33 cellular contexts compared by ENCODE assay signal in the genomic region with DNA sequence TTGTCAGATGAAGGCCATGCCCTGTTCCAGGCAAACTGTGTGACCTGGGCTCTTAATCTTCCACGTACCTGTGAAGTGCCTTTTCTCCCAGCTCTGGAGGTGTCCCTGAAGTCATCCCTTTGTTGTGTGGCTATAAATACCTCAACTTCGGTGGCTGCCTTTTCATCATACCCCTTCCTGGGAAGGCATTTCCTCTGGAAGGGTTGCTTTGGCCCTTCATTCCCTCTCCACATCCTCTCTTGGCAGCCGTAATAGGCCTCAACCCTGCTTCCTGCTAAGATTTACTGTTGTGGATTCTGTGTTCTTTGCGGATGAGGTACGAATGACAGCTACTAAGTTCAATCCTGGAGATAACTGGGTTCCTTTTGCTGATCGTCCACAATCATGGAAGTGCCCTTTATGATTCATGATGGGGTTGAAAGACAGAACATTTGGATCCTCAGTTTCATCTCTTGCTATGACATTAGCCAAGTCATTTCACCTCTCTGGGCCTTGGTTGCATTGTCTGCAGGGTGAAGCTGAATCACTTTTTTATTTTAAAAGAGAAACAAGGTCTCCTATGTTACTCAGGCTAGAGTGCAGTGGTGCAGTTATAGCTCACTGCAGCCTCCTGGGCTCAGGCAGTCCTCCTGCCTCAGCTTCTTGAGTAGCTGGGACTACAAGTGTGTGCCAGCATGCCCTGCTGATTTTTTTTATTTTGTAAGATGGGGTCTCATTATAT. TPM values are rescaled to one million over a fixed set of nuclear protein-coding genes. Genes with fewer than 3 reads are reported as not detected.
DNase-seq lines count a peak whose midpoint lies in the region; ATAC-seq, FAIRE-seq and TF ChIP-seq lines count a peak whose summit lies in the region.
"Had no signal": no experiment of that assay in that cellular context is flagged by ENCODE, and none has a peak within 500 bp of the region (broad histone marks: within the 10 kb centered on the region; RNA-seq: fewer than 3 reads in every experiment).

No MANE protein-coding gene starts in this region.

- FAIRE-seq in K562 (lab: Jason Lieb, UNC) (peak; percentile 15), kidney (lab: Jason Lieb, UNC) (no peak)
- FAIRE-seq: A549 had no signal

- peak; percentile 14 to 76 for ATAC-seq in right cardiac atrium
- no peak for ATAC-seq in K562
- no peak for ATAC-seq in GM21723 (IDR thresholded peaks at IDR 0.05; ENCODE audit: unreplicated experiment)
- ATAC-seq: A549, left cardiac atrium had no signal

- no peak for TF ChIP-seq RAD21 in K562 (CRISPR knock-in tag; conservative IDR thresholded peaks at IDR 0.05 in 1 of 2, IDR thresholded peaks at IDR 0.05 in 1 of 2)

- H3K4me3 Mint-ChIP-seq in CD8-positive, alpha-beta memory T cell, result no peak overlapping the region
- H3K4me3 Mint-ChIP-seq: activated CD4-positive, alpha-beta T cell treated with anti-CD3 and anti-CD28 coated beads, Interleukin-2, amount 10 ng/mL, durations not matched to agents 7 days and 5 days; activated T-cell treated with anti-CD3 and anti-CD28 coated beads, Interleukin-2, amount 50 U/mL, for 24 hours; CD4-positive, alpha-beta memory T cell had no signal

- H2AFZ ChIP-seq in K562 (ENCODE audit: low read depth, low read length), result no peak overlapping the region

- in situ Hi-C loops in K562 (cut with MboI), result no loop called here

- no peaks in the 10 kb centered on the region for H3K4me1 Mint-ChIP-seq in CD8-positive, alpha-beta memory T cell
- H3K4me1 Mint-ChIP-seq: activated CD4-positive, alpha-beta T cell treated with anti-CD3 and anti-CD28 coated beads, Interleukin-2, amount 10 ng/mL, durations not matched to agents 7 days and 5 days; CD4-positive, alpha-beta memory T cell had no signal

- H3K9me1 ChIP-seq in K562 (ENCODE audit: control insufficient read depth, insufficient read depth, low read length), result no peaks in the 10 kb centered on the region

- intact Hi-C loops in right cardiac atrium (cut with DNase I), result no loop called here
- intact Hi-C loops in K562 (cut with micrococcal nuclease), result no loop called here
- intact Hi-C loops in kidney (cut with DNase I), result no loop called here
- intact Hi-C loops in spleen (cut with DNase I; ENCODE audit: low total_unique reads), result no loop called here

- no peaks in the 10 kb centered on the region for H3K36me3 Mint-ChIP-seq in CD8-positive, alpha-beta memory T cell
- H3K36me3 Mint-ChIP-seq: CD4-positive, alpha-beta memory T cell had no signal

- H3K4me2 ChIP-seq in K562 (ENCODE audit: insufficient read depth, low read length), result no peak overlapping the region
- H3K4me2 ChIP-seq: A549, SK-N-SH had no signal

- H3K4me3 ChIP-seq in right cardiac atrium (ENCODE audit: low read length), result no peak overlapping the region
- H3K4me3 ChIP-seq in right atrium auricular region, result no peak overlapping the region
- H3K4me3 ChIP-seq in K562, result no peak overlapping the region
- no peak overlapping the region for H3K4me3 ChIP-seq in kidney (ENCODE audit: low read length in 2 of 2)
- H3K4me3 ChIP-seq in spleen, result no peak overlapping the region
- H3K4me3 ChIP-seq in CD8-positive, alpha-beta memory T cell (ENCODE audit: low read length), result no peak overlapping the region
- H3K4me3 ChIP-seq: A549, adrenal gland, HAP-1, skin epidermis, transverse colon had no signal

- H3K79me2 ChIP-seq in K562 (ENCODE audit: control insufficient read depth, insufficient read depth, low read length), result no peaks in the 10 kb centered on the region

- BruUV-seq in K562 (replicated peaks; lab: Mats Ljungman, UMichigan), result no TSS peak

- CTCF ChIA-PET in K562 (lab: Yijun Ruan, JAX; ENCODE audit: low intra/inter-chr PET ratio), result no interaction called here
- CTCF ChIA-PET in CD8-positive, alpha-beta memory T cell (lab: Charles Lee), result no interaction called here

- H3K27ac ChIP-seq in right cardiac atrium (ENCODE audit: low read length) (no peak overlapping the region), right atrium auricular region (no peak overlapping the region), K562 (ENCODE audit: extremely low read depth, low read depth, low read length) (no peak overlapping the region), kidney (ENCODE audit: low read depth in 2 of 2, low read length in 2 of 2) (no peak overlapping the region), spleen (peak overlapping the region in 3 of 8 donors; percentile 2 to 41 (median 22))
- H3K27ac ChIP-seq in CD8-positive, alpha-beta memory T cell (ENCODE audit: low read depth, low read length), result no peak overlapping the region
- H3K27ac ChIP-seq: A549, brain microvascular endothelial cell, skin epidermis, transverse colon, VCaP had no signal

- WGBS in right cardiac atrium, result 49% methylated on average over 6 of the region's 6 CpGs
- WGBS in K562 (ENCODE audit: insufficient coverage, low coverage, missing lambda C conversion rate), result 4% methylated on average over 6 of the region's 6 CpGs
- WGBS in spleen, 5 donors, result 41 to 65% (median 55%) methylated on average over 6 of the region's 6 CpGs

- no peaks in the 10 kb centered on the region for H3K9me3 Mint-ChIP-seq in CD8-positive, alpha-beta memory T cell
- H3K9me3 Mint-ChIP-seq: activated CD4-positive, alpha-beta T cell treated with anti-CD3 and anti-CD28 coated beads, Interleukin-2, amount 10 ng/mL, durations not matched to agents 7 days and 5 days; activated T-cell treated with anti-CD3 and anti-CD28 coated beads, Interleukin-2, amount 50 U/mL, for 24 hours had no signal

- H3K36me3 ChIP-seq in right atrium auricular region (no peaks in the 10 kb centered on the region), K562 (ENCODE audit: control insufficient read depth, insufficient read depth, low read length) (no peaks in the 10 kb centered on the region), kidney (ENCODE audit: control insufficient read depth in 1 of 2, insufficient read depth in 2 of 2, low read length in 2 of 2) (no peaks in the 10 kb centered on the region), spleen (no peaks in the 10 kb centered on the region)
- H3K36me3 ChIP-seq in CD8-positive, alpha-beta memory T cell (ENCODE audit: insufficient read depth, low read length), result no peaks in the 10 kb centered on the region
- H3K36me3 ChIP-seq: adrenal gland, brain microvascular endothelial cell, HAP-1, transverse colon had no signal

- DNase-seq in right cardiac atrium (no peak), right atrium auricular region (ENCODE audit: low spot score) (no peak), K562 (ENCODE audit: extremely low read depth in 1 of 4, low spot score in 3 of 4) (no peak), kidney (peak; percentile 3), spleen (peak; percentile 4), NCI-H1092 (lab: John Stamatoyannopoulos, UW) (no peak)
- no peak for DNase-seq in CD8-positive, alpha-beta memory T cell
- DNase-seq: activated CD4-positive, alpha-beta T cell treated with anti-CD3 and anti-CD28 coated beads, Interleukin-2, amount 10 ng/mL, durations not matched to agents 7 days and 5 days; activated naive CD4-positive, alpha-beta T cell; activated T-cell treated with anti-CD3 and anti-CD28 coated beads, Interleukin-2, amount 50 U/mL, for 24 hours; adrenal gland; brain microvascular endothelial cell; CD4-positive, alpha-beta memory T cell; effector CD4-positive, alpha-beta T cell; erythroblast; head of caudate nucleus; left cardiac atrium; mesenchymal stem cell; NCI-H1694; NCI-H2171 treated with DMSO at 0.1 percent for 48 hours; NCI-H524 treated with DMSO at 0.1 percent for 48 hours; SK-N-SH; stimulated activated CD4-positive, alpha-beta T cell treated with anti-CD3 and anti-CD28 coated beads, Interleukin-1b, Interleukin-23, amount 100 ng/mL, for 48 hours; stimulated activated CD8-positive, alpha-beta memory T cell treated with anti-CD3 and anti-CD28 coated beads, Interleukin-4, amount 100 ng/mL, for 48 hours; transverse colon had no signal

- H3K27ac Mint-ChIP-seq in CD8-positive, alpha-beta memory T cell, result no peak overlapping the region
- H3K27ac Mint-ChIP-seq: activated CD4-positive, alpha-beta T cell treated with anti-CD3 and anti-CD28 coated beads, Interleukin-2, amount 10 ng/mL, durations not matched to agents 7 days and 5 days; activated T-cell treated with anti-CD3 and anti-CD28 coated beads, Interleukin-2, amount 50 U/mL, for 24 hours; CD4-positive, alpha-beta memory T cell had no signal

- no peaks in the 10 kb centered on the region for H4K20me1 ChIP-seq in K562 (replicated peaks; ENCODE audit: control insufficient read depth, insufficient read depth, low read length)

- H3K9ac ChIP-seq in K562 (ENCODE audit: insufficient read depth in 1 of 2, low read depth in 2 of 2, low read length in 2 of 2) (no peak overlapping the region), kidney (ENCODE audit: low read length in 2 of 2) (no peak overlapping the region)
- H3K9ac ChIP-seq: SK-N-SH had no signal

- H3K4me1 ChIP-seq in right cardiac atrium (ENCODE audit: control insufficient read depth, insufficient read depth, low read length), result no peaks in the 10 kb centered on the region
- H3K4me1 ChIP-seq in right atrium auricular region, result no peaks in the 10 kb centered on the region
- peaks cover 0 to 4% of the 10 kb centered on the region in 2 experiments; a peak in 1 of 5 replicates for H3K4me1 ChIP-seq in K562 (replicated peaks in 1 of 2; ENCODE audit: control insufficient read depth in 2 of 2, insufficient read depth in 2 of 2, low read length in 2 of 2)
- no peaks in the 10 kb centered on the region for H3K4me1 ChIP-seq in kidney (ENCODE audit: control insufficient read depth in 1 of 2, insufficient read depth in 1 of 2, low read depth in 1 of 2, low read length in 2 of 2)
- H3K4me1 ChIP-seq in spleen, result peaks cover 0 to 10% (median 0%) of the 10 kb centered on the region in 6 donors
- H3K4me1 ChIP-seq in CD8-positive, alpha-beta memory T cell (ENCODE audit: insufficient read depth, low read length), result no peaks in the 10 kb centered on the region
- H3K4me1 ChIP-seq: A549, adrenal gland, HAP-1, transverse colon had no signal

- H3K27me3 Mint-ChIP-seq in CD8-positive, alpha-beta memory T cell, result peaks cover under 1 to 3% of the 10 kb centered on the region in 2 donors
- H3K27me3 Mint-ChIP-seq: activated CD4-positive, alpha-beta T cell treated with anti-CD3 and anti-CD28 coated beads, Interleukin-2, amount 10 ng/mL, durations not matched to agents 7 days and 5 days; activated T-cell treated with anti-CD3 and anti-CD28 coated beads, Interleukin-2, amount 50 U/mL, for 24 hours; CD4-positive, alpha-beta memory T cell had no signal

- POLR2A ChIA-PET in K562 (lab: Yijun Ruan, JAX), result no interaction called here
- POLR2A ChIA-PET in CD8-positive, alpha-beta memory T cell (lab: Charles Lee), result no interaction called here

- no peak for TF ChIP-seq CTCF in right atrium auricular region (IDR thresholded peaks at IDR 0.05)
- TF ChIP-seq CTCF in K562 (IDR thresholded peaks at IDR 0.05 in 2 of 3, conservative IDR thresholded peaks at IDR 0.05 in 1 of 3; ENCODE audit: insufficient read depth in 2 of 3, low read depth in 1 of 3, low read length in 3 of 3), result no peak
- no peak for TF ChIP-seq CTCF in kidney (IDR thresholded peaks at IDR 0.05; ENCODE audit: borderline replicate concordance, extremely low read depth, insufficient read depth)
- no peak for TF ChIP-seq CTCF in spleen (IDR thresholded peaks at IDR 0.05 in 8 of 11, conservative IDR thresholded peaks at IDR 0.05 in 3 of 11)

- H3K27me3 ChIP-seq in right cardiac atrium (ENCODE audit: control insufficient read depth, insufficient read depth) (no peaks in the 10 kb centered on the region), right atrium auricular region (no peaks in the 10 kb centered on the region), K562 (ENCODE audit: control insufficient read depth in 2 of 2, insufficient read depth in 2 of 2, low read length in 2 of 2) (peaks cover 60 to 85% of the 10 kb centered on the region in 2 experiments), spleen (replicated peaks in 1 of 7) (no peaks in the 10 kb centered on the region)
- no peaks in the 10 kb centered on the region for H3K27me3 ChIP-seq in CD8-positive, alpha-beta memory T cell (ENCODE audit: insufficient read depth, low read length, poor library complexity, severe bottlenecking)
- H3K27me3 ChIP-seq: adrenal gland, brain microvascular endothelial cell, transverse colon had no signal

- TF ChIP-seq EP300 in K562 (IDR thresholded peaks at IDR 0.05; ENCODE audit: low read length), result no peak

- no peaks in the 10 kb centered on the region for H3K9me3 ChIP-seq in right cardiac atrium (ENCODE audit: control insufficient read depth, low read length)
- H3K9me3 ChIP-seq in right atrium auricular region, result peaks cover 0 to 6% of the 10 kb centered on the region in 2 donors
- peaks cover 2% of the 10 kb centered on the region for H3K9me3 ChIP-seq in K562 (replicated peaks; ENCODE audit: control insufficient read depth, insufficient read depth, low read depth, low read length)
- no peaks in the 10 kb centered on the region for H3K9me3 ChIP-seq in kidney (ENCODE audit: control insufficient read depth in 1 of 2, low read length in 2 of 2)
- peaks cover 0 to 9% (median 6%) of the 10 kb centered on the region in 8 donors for H3K9me3 ChIP-seq in spleen
- no peaks in the 10 kb centered on the region for H3K9me3 ChIP-seq in CD8-positive, alpha-beta memory T cell (ENCODE audit: low read length)
- H3K9me3 ChIP-seq: A549, adrenal gland, HAP-1, SK-N-SH, transverse colon had no signal

- TF ChIP-seq POLR2A in K562 (conservative IDR thresholded peaks at IDR 0.05) (no peak), spleen (IDR thresholded peaks at IDR 0.05) (no peak)

RNA-seq across cellular contexts. Expression of a gene that starts 23.6 kb away (rescaled TPM):
- not detected for total RNA-seq in right cardiac atrium
- polyA plus RNA-seq in right cardiac atrium, result not detected
- not detected for total RNA-seq in right atrium auricular region
- not detected in 2 replicates for total RNA-seq in K562 (2011; cell fraction: chromatin; rRNA removed; ENCODE audit: low replicate concordance)
- not detected in 2 replicates for total RNA-seq in K562 (2011; cell fraction: nucleolus; rRNA removed)
- not detected in 2 replicates for total RNA-seq in K562 (2011; cell fraction: nucleoplasm; rRNA removed)
- total RNA-seq in K562 (2014; rRNA removed), result not detected in 2 replicates
- not detected in 2 replicates for total RNA-seq in K562 (2014; rRNA removed; fragmentation: Illumina TruSeq; extraction: Trizol)
- total RNA-seq in K562 (2015; rRNA removed; fragmentation: Illumina TruSeq; extraction: Trizol), result not detected in 2 replicates
- total RNA-seq in K562 (2021), result not detected in 2 replicates
- not detected in 2 replicates for polyA plus RNA-seq in K562 (2011; rRNA removed)
- not detected in 2 replicates for polyA plus RNA-seq in K562 (2011; cell fraction: cytosol; rRNA removed)
- not detected in 2 replicates for polyA plus RNA-seq in K562 (2011; cell fraction: nucleus; rRNA removed)
- polyA plus RNA-seq in K562 (2012), result not detected in 2 replicates
- polyA plus RNA-seq in K562 (2014; fragmentation: Illumina TruSeq; extraction: Trizol), result not detected in 2 replicates
- not detected for polyA plus RNA-seq in K562 (2014; fragmentation: Nextera tagmentation; extraction: Ambion mirVana)
- polyA plus RNA-seq in K562 (2014; rRNA removed), result not detected in 2 replicates
- not detected in 2 replicates for polyA minus RNA-seq in K562 (2011; rRNA and poly(A)+ RNA removed)
- not detected in 2 replicates for polyA minus RNA-seq in K562 (2011; cell fraction: cytosol; rRNA and poly(A)+ RNA removed)
- not detected in 2 replicates for polyA minus RNA-seq in K562 (2011; cell fraction: nucleus; rRNA and poly(A)+ RNA removed)
- 0.13 TPM for total RNA-seq in kidney
- polyA plus RNA-seq in kidney (ENCODE audit: insufficient read depth, low read depth, low replicate concordance), result not detected
- total RNA-seq in spleen, result not detected
- under 1 TPM; 0.15 to 0.51 (median 0.24) TPM for polyA plus RNA-seq in spleen
- total RNA-seq in CD8-positive, alpha-beta memory T cell, result not detected
- not detected for polyA plus RNA-seq in CD8-positive, alpha-beta memory T cell
- total RNA-seq: activated CD4-positive, alpha-beta T cell treated with anti-CD3 and anti-CD28 coated beads, Interleukin-2, amount 10 ng/mL, durations not matched to agents 7 days and 5 days; CD4-positive, alpha-beta memory T cell; chondrocyte; fibroblast of villous mesenchyme; left cardiac atrium; LHCN-M2; transverse colon had no signal
- polyA plus RNA-seq: CD4-positive, alpha-beta memory T cell; SK-N-SH had no signal

RNA-seq across cellular contexts. Expression of a gene that starts 23.7 kb away (rescaled TPM):
- total RNA-seq in right cardiac atrium (under 1 TPM in 2 of 4 donors, not detected in 2; 0.12 to 0.17 TPM), right atrium auricular region (not detected), K562 (2014; rRNA removed) (not detected in 2 replicates), K562 (2014; rRNA removed; fragmentation: Illumina TruSeq; extraction: Trizol) (not detected in 2 replicates), K562 (2015; rRNA removed; fragmentation: Illumina TruSeq; extraction: Trizol) (not detected in 2 replicates), K562 (2021) (0.11 TPM in 1 of 2 replicates, not detected in the other), kidney (0.19 TPM), spleen (1 to 10 TPM in 1 of 7 donors, under 1 TPM in 3, not detected in 3; 0.32 to 1.8 (median 0.58) TPM)
- polyA plus RNA-seq in right cardiac atrium (0.07 TPM), K562 (2011; rRNA removed) (not detected in 2 replicates), K562 (2014; fragmentation: Illumina TruSeq; extraction: Trizol) (not detected in 2 replicates), K562 (2014; fragmentation: Nextera tagmentation; extraction: Ambion mirVana) (not detected), K562 (2014; rRNA removed) (not detected in 2 replicates), kidney (ENCODE audit: insufficient read depth, low read depth, low replicate concordance) (14.0 TPM), spleen (under 1 TPM; 0.13 to 0.26 (median 0.18) TPM)
- not detected in 2 replicates for total RNA-seq in K562 (2011; cell fraction: chromatin; rRNA removed; ENCODE audit: low replicate concordance)
- total RNA-seq in K562 (2011; cell fraction: nucleolus; rRNA removed), result not detected in 2 replicates
- total RNA-seq in K562 (2011; cell fraction: nucleoplasm; rRNA removed), result not detected in 2 replicates
- not detected in 2 replicates for polyA plus RNA-seq in K562 (2011; cell fraction: cytosol; rRNA removed)
- not detected in 2 replicates for polyA plus RNA-seq in K562 (2011; cell fraction: nucleus; rRNA removed)
- 0.04 TPM in 1 of 2 replicates, not detected in the other for polyA plus RNA-seq in K562 (2012)
- polyA minus RNA-seq in K562 (2011; rRNA and poly(A)+ RNA removed), result not detected in 2 replicates
- polyA minus RNA-seq in K562 (2011; cell fraction: cytosol; rRNA and poly(A)+ RNA removed), result not detected in 2 replicates
- polyA minus RNA-seq in K562 (2011; cell fraction: nucleus; rRNA and poly(A)+ RNA removed), result not detected in 2 replicates
- total RNA-seq in CD8-positive, alpha-beta memory T cell, result not detected
- polyA plus RNA-seq in CD8-positive, alpha-beta memory T cell, result not detected
- total RNA-seq: activated CD4-positive, alpha-beta T cell treated with anti-CD3 and anti-CD28 coated beads, Interleukin-2, amount 10 ng/mL, durations not matched to agents 7 days and 5 days; CD4-positive, alpha-beta memory T cell; chondrocyte; fibroblast of villous mesenchyme; LHCN-M2; transverse colon had no signal
- polyA plus RNA-seq: A549; CD4-positive, alpha-beta memory T cell; SK-N-SH had no signal

RNA-seq across cellular contexts. Expression of a gene that starts 43.0 kb away (rescaled TPM):
- total RNA-seq in right cardiac atrium (10 to 100 TPM; 14.0 to 18.7 (median 15.9) TPM), right atrium auricular region (10 to 100 TPM; 13.0 to 15.8 TPM), K562 (2014; rRNA removed) (96.9 and 111 TPM in 2 replicates), K562 (2014; rRNA removed; fragmentation: Illumina TruSeq; extraction: Trizol) (16.5 and 20.8 TPM in 2 replicates), K562 (2015; rRNA removed; fragmentation: Illumina TruSeq; extraction: Trizol) (48.1 and 48.7 TPM in 2 replicates), K562 (2021) (108 and 115 TPM in 2 replicates), kidney (25.8 TPM), spleen (10 to 100 TPM; 23.6 to 35.8 (median 29.3) TPM)
- polyA plus RNA-seq in right cardiac atrium (14.6 TPM), K562 (2011; rRNA removed) (36.5 and 46.5 TPM in 2 replicates), K562 (2014; fragmentation: Illumina TruSeq; extraction: Trizol) (43.0 and 65.5 TPM in 2 replicates), K562 (2014; fragmentation: Nextera tagmentation; extraction: Ambion mirVana) (10 to 100 TPM in 1 of 2 experiments, 1 to 10 TPM in 1; 4.7 to 14.9 TPM), K562 (2014; rRNA removed) (81.3 and 83.9 TPM in 2 replicates), kidney (ENCODE audit: insufficient read depth, low read depth, low replicate concordance) (24.2 TPM), spleen (10 to 100 TPM; 40.9 to 43.1 (median 42.6) TPM)
- total RNA-seq in K562 (2011; cell fraction: chromatin; rRNA removed; ENCODE audit: low replicate concordance), result 82.1 and 174 TPM in 2 replicates
- total RNA-seq in K562 (2011; cell fraction: nucleolus; rRNA removed), result 125 and 145 TPM in 2 replicates
- 95.5 and 104 TPM in 2 replicates for total RNA-seq in K562 (2011; cell fraction: nucleoplasm; rRNA removed)
- 42.9 and 123 TPM in 2 replicates for polyA plus RNA-seq in K562 (2011; cell fraction: cytosol; rRNA removed)
- polyA plus RNA-seq in K562 (2011; cell fraction: nucleus; rRNA removed), result 130 and 194 TPM in 2 replicates
- 67.9 and 95.0 TPM in 2 replicates for polyA plus RNA-seq in K562 (2012)
- polyA minus RNA-seq in K562 (2011; rRNA and poly(A)+ RNA removed), result 16.3 and 26.7 TPM in 2 replicates
- 28.5 and 41.4 TPM in 2 replicates for polyA minus RNA-seq in K562 (2011; cell fraction: cytosol; rRNA and poly(A)+ RNA removed)
- polyA minus RNA-seq in K562 (2011; cell fraction: nucleus; rRNA and poly(A)+ RNA removed), result 34.4 and 42.5 TPM in 2 replicates
- total RNA-seq in CD8-positive, alpha-beta memory T cell, result 10 to 100 TPM; 66.6 to 67.7 TPM
- 42.5 TPM for polyA plus RNA-seq in CD8-positive, alpha-beta memory T cell

Comparison
In these comparisons a context has a peak if more than half of its experiments do, and no peak if none do; other contexts are left out.
1. ATAC-seq: peak in right cardiac atrium (2 of 2); none in K562 (single experiment) and GM21723 (single experiment).
2. DNase-seq: peak in kidney (single experiment) and spleen (single experiment); none in right cardiac atrium (0 of 3), right atrium auricular region (single experiment), K562 (0 of 4), NCI-H1092 (single experiment) and CD8-positive, alpha-beta memory T cell (0 of 5).